1 cellular context compared by ENCODE assay signal in the genomic region with DNA sequence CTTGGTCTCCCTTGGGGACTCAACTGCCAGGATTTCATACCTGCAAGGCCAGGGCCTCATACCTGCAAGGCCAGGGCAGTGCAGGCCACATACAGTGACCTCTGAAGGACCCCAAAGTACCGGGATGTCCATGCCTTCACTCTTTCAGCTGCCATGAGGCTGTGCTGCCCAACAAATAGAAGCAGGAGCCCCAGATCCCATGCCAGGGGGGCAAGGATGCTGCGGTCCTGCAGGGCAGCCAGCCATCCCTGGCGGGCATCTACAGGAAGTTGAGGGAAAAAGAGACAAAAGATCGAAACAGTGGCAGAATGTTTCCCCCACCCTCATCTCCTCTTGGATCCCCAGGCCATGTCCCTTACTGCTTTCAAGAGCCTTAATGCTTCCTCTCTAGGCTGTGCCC.
TF ChIP-seq lines count a peak whose summit lies in the region.

No MANE protein-coding gene starts in this region.

TF ChIP-seq in GM12878, 131 proteins besides CTCF, POLR2A, EP300 and RAD21:
- no peak for TF ChIP-seq NFYA (IDR thresholded peaks at IDR 0.05; ENCODE audit: borderline replicate concordance, low read depth, low read length)
- TF ChIP-seq, protein P1, sequence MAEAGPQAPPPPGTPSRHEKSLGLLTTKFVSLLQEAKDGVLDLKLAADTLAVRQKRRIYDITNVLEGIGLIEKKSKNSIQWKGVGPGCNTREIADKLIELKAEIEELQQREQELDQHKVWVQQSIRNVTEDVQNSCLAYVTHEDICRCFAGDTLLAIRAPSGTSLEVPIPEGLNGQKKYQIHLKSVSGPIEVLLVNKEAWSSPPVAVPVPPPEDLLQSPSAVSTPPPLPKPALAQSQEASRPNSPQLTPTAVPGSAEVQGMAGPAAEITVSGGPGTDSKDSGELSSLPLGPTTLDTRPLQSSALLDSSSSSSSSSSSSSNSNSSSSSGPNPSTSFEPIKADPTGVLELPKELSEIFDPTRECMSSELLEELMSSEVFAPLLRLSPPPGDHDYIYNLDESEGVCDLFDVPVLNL (IDR thresholded peaks at IDR 0.05; ENCODE audit: low read depth, low read length), result no peak
- no peak for TF ChIP-seq CHD1 (IDR thresholded peaks at IDR 0.05; ENCODE audit: low read depth, low read length)
- no peak for TF ChIP-seq BRCA1 (IDR thresholded peaks at IDR 0.05; ENCODE audit: low read depth, low read length)
- TF ChIP-seq SRF (IDR thresholded peaks at IDR 0.05; ENCODE audit: low read depth in 2 of 2, low read length in 2 of 2), result no peak
- TF ChIP-seq SIN3A (IDR thresholded peaks at IDR 0.05; ENCODE audit: low read depth, low read length), result 0 out of 2 replicates have a peak, but pooled peaks have one; percentile 14
